Comparison of ENCODE assay signal across 32 cellular contexts in genomic region chr3:58681863-58682262, GRCh38. TPM values are rescaled to one million over a fixed set of nuclear protein-coding genes. Genes with fewer than 3 reads are reported as not detected.
"Had no signal": no experiment of that assay in that cellular context is flagged by ENCODE, and none has a peak within 500 bp of the region (broad histone marks: within the 10 kb centered on the region; RNA-seq: fewer than 3 reads in every experiment).

No MANE protein-coding gene starts in this region.

- H3K36me3 Mint-ChIP-seq: activated naive CD8-positive, alpha-beta T cell had no signal

- H3K36me3 ChIP-seq: esophagus muscularis mucosa, gastrocnemius medialis, heart left ventricle had no signal

- H3K4me1 ChIP-seq: esophagus muscularis mucosa, foreskin keratinocyte had no signal

- H3K4me3 Mint-ChIP-seq: activated CD8-positive, alpha-beta T cell treated with anti-CD3 and anti-CD28 coated beads for 36 hours; activated naive CD8-positive, alpha-beta T cell; activated T-cell treated with anti-CD3 and anti-CD28 coated beads, Interleukin-2, amount 50 U/mL, for 4 hours; activated T-helper 1 cell treated with anti-CD3 and anti-CD28 coated beads, Interleukin-12 subunit alpha, Interleukin-12 subunit beta, Interleukin-2, Interleukin-4 antibody, amounts not matched to agents 30 ng/mL and 10 ng/mL and 1 ng/mL, durations not matched to agents 14 hours and 24 hours and 36 hours; effector memory CD8-positive, alpha-beta T cell had no signal

- H3K27ac Mint-ChIP-seq: activated CD8-positive, alpha-beta T cell treated with anti-CD3 and anti-CD28 coated beads for 36 hours; activated naive CD8-positive, alpha-beta T cell; activated T-helper 1 cell treated with anti-CD3 and anti-CD28 coated beads, Interleukin-12 subunit alpha, Interleukin-12 subunit beta, Interleukin-2, Interleukin-4 antibody, amounts not matched to agents 30 ng/mL and 10 ng/mL and 1 ng/mL, durations not matched to agents 14 hours and 24 hours and 36 hours; effector memory CD8-positive, alpha-beta T cell had no signal

- H3K27me3 ChIP-seq: foreskin keratinocyte, gastrocnemius medialis had no signal

- ATAC-seq: activated CD8-positive, alpha-beta T cell treated with anti-CD3 and anti-CD28 coated beads for 36 hours; effector memory CD8-positive, alpha-beta T cell; foreskin keratinocyte; gastrocnemius medialis; heart left ventricle had no signal

- H3K4me3 ChIP-seq: esophagus muscularis mucosa, gastrocnemius medialis, heart left ventricle had no signal

- DNase-seq: activated CD4-positive, alpha-beta T cell treated with anti-CD3 and anti-CD28 coated beads for 4 hours; activated CD4-positive, alpha-beta T cell treated with anti-CD3 and anti-CD28 coated beads, Interleukin-2, amount 50 U/mL, for 1 hour; activated CD4-positive, alpha-beta T cell treated with anti-CD3 and anti-CD28 coated beads, Interleukin-2, amount 50 U/mL, for 48 hours; activated CD4-positive, CD25-positive, alpha-beta regulatory T cell; activated CD4-positive, CD25-positive, alpha-beta regulatory T cell treated with anti-CD3 and anti-CD28 coated beads, Interleukin-2, amount 50 U/mL, for 72 hours; activated CD8-positive, alpha-beta memory T cell treated with anti-CD3 and anti-CD28 coated beads for 24 hours; activated CD8-positive, alpha-beta T cell treated with anti-CD3 and anti-CD28 coated beads for 36 hours; activated effector memory CD4-positive, alpha-beta T cell treated with Interleukin-2 at 50 U/mL for 16 hours; activated gamma-delta T cell treated with Interleukin-2 at 50 U/mL for 16 hours; activated naive CD4-positive, alpha-beta T cell treated with anti-CD3 and anti-CD28 coated beads, Interleukin-2, amount 50 U/mL, for 16 hours; activated naive CD4-positive, alpha-beta T cell treated with Interleukin-2 at 50 U/mL for 16 hours; activated T-cell treated with anti-CD3 and anti-CD28 coated beads, Interleukin-2, amount 50 U/mL, for 4 hours; amniotic stem cell; anterior cingulate cortex; caudate nucleus; cortex of kidney; dermis blood vessel endothelial cell; effector CD4-positive, alpha-beta T cell; effector memory CD8-positive, alpha-beta T cell; erythroblast; foreskin keratinocyte; gastrocnemius medialis; glutamatergic neuron; heart left ventricle; T-helper 2 cell had no signal

- FAIRE-seq: astrocyte, colon had no signal

- H3K9me3 ChIP-seq: esophagus muscularis mucosa, gastrocnemius medialis, heart left ventricle had no signal

- H3K9me3 Mint-ChIP-seq: activated CD8-positive, alpha-beta T cell treated with anti-CD3 and anti-CD28 coated beads for 36 hours; activated T-cell treated with anti-CD3 and anti-CD28 coated beads, Interleukin-2, amount 50 U/mL, for 4 hours; activated T-helper 1 cell treated with anti-CD3 and anti-CD28 coated beads, Interleukin-12 subunit alpha, Interleukin-12 subunit beta, Interleukin-2, Interleukin-4 antibody, amounts not matched to agents 30 ng/mL and 10 ng/mL and 1 ng/mL, durations not matched to agents 14 hours and 24 hours and 36 hours; effector memory CD8-positive, alpha-beta T cell had no signal

- H3K27ac ChIP-seq: esophagus muscularis mucosa, foreskin keratinocyte, gastrocnemius medialis, heart left ventricle had no signal

RNA-seq across cellular contexts. Expression of gene FAM3D, which starts 15.3 kb away (rescaled TPM):
- total RNA-seq: activated CD8-positive, alpha-beta T cell treated with anti-CD3 and anti-CD28 coated beads for 36 hours; activated T-cell treated with anti-CD3 and anti-CD28 coated beads, Interleukin-2, amount 50 U/mL, for 4 hours; activated T-helper 1 cell treated with anti-CD3 and anti-CD28 coated beads, Interleukin-12 subunit alpha, Interleukin-12 subunit beta, Interleukin-2, Interleukin-4 antibody, amounts not matched to agents 30 ng/mL and 10 ng/mL and 1 ng/mL, durations not matched to agents 14 hours and 24 hours and 36 hours; astrocyte; chondrocyte; esophagus muscularis mucosa; foreskin keratinocyte; heart left ventricle; T-helper 1 cell treated with Interleukin-12 subunit alpha and Interleukin-12 subunit beta and Interleukin-4 antibody, amounts not matched to agents 30 ng/mL and 1 ng/mL, for 36 hours had no signal
- polyA plus RNA-seq: foreskin keratinocyte had no signal
